14 cellular contexts compared by ENCODE assay signal in the genomic region with DNA sequence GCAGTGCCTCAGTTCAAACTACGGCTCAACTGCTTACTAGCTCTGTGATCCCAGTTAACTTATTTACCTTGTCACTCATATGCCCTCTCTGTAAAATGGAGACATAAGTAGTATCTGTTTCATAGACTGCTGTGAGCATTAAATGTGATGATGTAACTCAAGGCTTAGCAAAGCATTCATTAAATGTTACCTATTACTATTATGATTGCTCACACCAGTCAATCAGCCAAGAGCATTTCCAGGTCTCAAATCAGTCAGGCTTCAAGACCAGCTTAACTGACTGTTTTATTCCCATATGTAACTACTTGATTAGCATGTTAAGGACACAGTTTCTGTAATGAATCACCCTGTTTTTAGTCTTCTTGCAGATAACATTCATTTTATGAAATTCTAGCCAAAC.
A peak's percentile ranks its signal among the peaks of the same experiment; 100 is the strongest.
DNase-seq lines count a peak whose midpoint lies in the region; ATAC-seq, FAIRE-seq and TF ChIP-seq lines count a peak whose summit lies in the region.
"Had no signal": no experiment of that assay in that cellular context is flagged by ENCODE, and none has a peak within 500 bp of the region (broad histone marks: within the 10 kb centered on the region; RNA-seq: fewer than 3 reads in every experiment).

No MANE protein-coding gene starts in this region.

- no peaks in the 10 kb centered on the region for H3K9me3 Mint-ChIP-seq in T-cell

- H3K4me1 Mint-ChIP-seq in T-cell = peaks cover 34 to 44% (median 37%) of the 10 kb centered on the region in 3 donors

- H3K36me3 ChIP-seq in uterus (no peaks in the 10 kb centered on the region), kidney (ENCODE audit: control insufficient read depth in 1 of 2, insufficient read depth in 2 of 2, low read length in 2 of 2) (no peaks in the 10 kb centered on the region)
- H3K36me3 ChIP-seq: tibial artery had no signal

- H3K27me3 Mint-ChIP-seq in T-cell = no peaks in the 10 kb centered on the region

- H3K9me3 ChIP-seq in uterus = no peaks in the 10 kb centered on the region
- H3K9me3 ChIP-seq in kidney (ENCODE audit: control insufficient read depth in 1 of 2, low read length in 2 of 2) = no peaks in the 10 kb centered on the region
- H3K9me3 ChIP-seq: tibial artery had no signal

- no peaks in the 10 kb centered on the region for H3K36me3 Mint-ChIP-seq in T-cell

- no peak for FAIRE-seq in kidney (lab: Jason Lieb, UNC)
- FAIRE-seq: endothelial cell of umbilical vein had no signal

- POLR2A ChIA-PET in T-cell (lab: Charles Lee) = interaction anchor here in 1 of 2 donors (0.8 kb wide), 1 partner anchor 281 kb away, joined by 3 read pairs; no protein-coding TSS in a partner anchor

- H3K4me1 ChIP-seq in uterus (no peaks in the 10 kb centered on the region), kidney (ENCODE audit: control insufficient read depth in 1 of 2, insufficient read depth in 1 of 2, low read depth in 1 of 2, low read length in 2 of 2) (no peaks in the 10 kb centered on the region)
- H3K4me1 ChIP-seq: tibial artery had no signal

- peak overlapping the region in 2 of 3 donors; percentile 53 to 72 for H3K4me3 Mint-ChIP-seq in T-cell

- intact Hi-C loops in uterus (cut with DNase I; ENCODE audit: low total_unique reads) = no loop called here
- intact Hi-C loops in kidney (cut with DNase I) = no loop called here

- TF ChIP-seq CTCF in epithelial cell of proximal tubule (conservative IDR thresholded peaks at IDR 0.05; ENCODE audit: low read depth, low read length) (no peak), uterus (IDR thresholded peaks at IDR 0.05) (no peak), kidney (IDR thresholded peaks at IDR 0.05; ENCODE audit: borderline replicate concordance, extremely low read depth, insufficient read depth) (no peak)

- peak overlapping the region; percentile 87 to 90 for H3K27ac Mint-ChIP-seq in T-cell

- DNase-seq in stimulated activated CD4-positive, alpha-beta T cell treated with anti-CD3 and anti-CD28 coated beads, Interleukin-4, amount 100 ng/mL, for 24 hours = peak; percentile 6
- DNase-seq in stimulated activated CD4-positive, alpha-beta T cell treated with anti-CD3 and anti-CD28 coated beads, Interleukin-12 subunit alpha, Interleukin-12 subunit beta, amount 100 ng/mL, for 4 hours = no peak
- DNase-seq in T-cell (no peak), epithelial cell of proximal tubule (ENCODE audit: low read depth) (peak; percentile 72), uterus (no peak), NCI-H1436 (lab: John Stamatoyannopoulos, UW) (no peak), kidney (no peak), NCI-H446 (lab: John Stamatoyannopoulos, UW) (no peak)
- DNase-seq: left cardiac atrium, NCI-H1694, NCI-H526 treated with DMSO at 0.1 percent for 48 hours, RPMI8226, tibial artery had no signal

- ATAC-seq in T-cell (replicated peaks in 1 of 4) = peak in 1 of 4 experiments; percentile 17
- ATAC-seq: left cardiac atrium had no signal

- H3K27ac ChIP-seq in uterus (no peak overlapping the region), kidney (ENCODE audit: low read depth in 2 of 2, low read length in 2 of 2) (no peak overlapping the region)
- H3K27ac ChIP-seq: tibial artery had no signal

- no peak overlapping the region for H3K9ac ChIP-seq in kidney (ENCODE audit: low read length in 2 of 2)

- H3K27me3 ChIP-seq in uterus = peaks cover 0 to 6% of the 10 kb centered on the region in 2 donors
- H3K27me3 ChIP-seq: tibial artery had no signal

- H3K4me3 ChIP-seq in epithelial cell of proximal tubule (ENCODE audit: low read depth, low read length) (no peak overlapping the region), uterus (no peak overlapping the region), kidney (ENCODE audit: low read length in 2 of 2) (no peak overlapping the region)
- H3K4me3 ChIP-seq: tibial artery had no signal

- CTCF ChIA-PET in T-cell (lab: Charles Lee) = interaction anchor here in 1 of 2 donors (0.6 kb wide), 1 partner anchor 413 kb away, joined by 3 read pairs; a partner anchor contains a TSS

- TF ChIP-seq POLR2A in uterus (IDR thresholded peaks at IDR 0.05) = no peak

Comparison
In these comparisons a context has a peak if more than half of its experiments do, and no peak if none do; other contexts are left out.
1. DNase-seq: peak in stimulated activated CD4-positive, alpha-beta T cell treated with anti-CD3 and anti-CD28 coated beads, Interleukin-4, amount 100 ng/mL, for 24 hours (single experiment) and epithelial cell of proximal tubule (single experiment); none in stimulated activated CD4-positive, alpha-beta T cell treated with anti-CD3 and anti-CD28 coated beads, Interleukin-12 subunit alpha, Interleukin-12 subunit beta, amount 100 ng/mL, for 4 hours (single experiment), T-cell (0 of 34), uterus (0 of 2), NCI-H1436 (single experiment), kidney (single experiment) and NCI-H446 (0 of 2).